ENCODE assay signal across 1 cellular context in genomic region chr22:23241562-23242472, GRCh38.
TF ChIP-seq lines count a peak whose summit lies in the region.

No MANE protein-coding gene starts in this region.

TF ChIP-seq in WTC11, 78 proteins besides CTCF, POLR2A, EP300 and RAD21 (continued from another document):
- TF ChIP-seq ARID4B (CRISPR knock-in tag; IDR thresholded peaks at IDR 0.05; ENCODE audit: borderline replicate concordance) (no peak), FOXK1 (CRISPR knock-in tag; IDR thresholded peaks at IDR 0.05) (no peak), FOXP1 (CRISPR knock-in tag; IDR thresholded peaks at IDR 0.05; ENCODE audit: borderline replicate concordance) (no peak), NR2C2 (CRISPR knock-in tag; IDR thresholded peaks at IDR 0.05) (no peak), ZNF219 (CRISPR knock-in tag; IDR thresholded peaks at IDR 0.05; ENCODE audit: borderline replicate concordance) (no peak), NFE2L1 (CRISPR knock-in tag; IDR thresholded peaks at IDR 0.05) (no peak), CBFB (CRISPR knock-in tag; IDR thresholded peaks at IDR 0.05; ENCODE audit: low read depth) (no peak), FOXP4 (CRISPR knock-in tag; IDR thresholded peaks at IDR 0.05) (no peak), ETV6 (CRISPR knock-in tag; IDR thresholded peaks at IDR 0.05) (no peak), ATF3 (CRISPR knock-in tag; conservative IDR thresholded peaks at IDR 0.05) (no peak), GRHL2 (CRISPR knock-in tag; IDR thresholded peaks at IDR 0.05; ENCODE audit: insufficient replicate concordance, severe bottlenecking) (no peak), KAT7 (CRISPR knock-in tag; IDR thresholded peaks at IDR 0.05; ENCODE audit: borderline replicate concordance) (no peak)
- TF ChIP-seq, protein P1, sequence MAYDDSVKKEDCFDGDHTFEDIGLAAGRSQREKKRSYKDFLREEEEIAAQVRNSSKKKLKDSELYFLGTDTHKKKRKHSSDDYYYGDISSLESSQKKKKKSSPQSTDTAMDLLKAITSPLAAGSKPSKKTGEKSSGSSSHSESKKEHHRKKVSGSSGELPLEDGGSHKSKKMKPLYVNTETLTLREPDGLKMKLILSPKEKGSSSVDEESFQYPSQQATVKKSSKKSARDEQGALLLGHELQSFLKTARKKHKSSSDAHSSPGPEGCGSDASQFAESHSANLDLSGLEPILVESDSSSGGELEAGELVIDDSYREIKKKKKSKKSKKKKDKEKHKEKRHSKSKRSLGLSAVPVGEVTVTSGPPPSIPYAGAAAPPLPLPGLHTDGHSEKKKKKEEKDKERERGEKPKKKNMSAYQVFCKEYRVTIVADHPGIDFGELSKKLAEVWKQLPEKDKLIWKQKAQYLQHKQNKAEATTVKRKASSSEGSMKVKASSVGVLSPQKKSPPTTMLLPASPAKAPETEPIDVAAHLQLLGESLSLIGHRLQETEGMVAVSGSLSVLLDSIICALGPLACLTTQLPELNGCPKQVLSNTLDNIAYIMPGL (CRISPR knock-in tag; IDR thresholded peaks at IDR 0.05) = no peak
- TF ChIP-seq, protein P2, sequence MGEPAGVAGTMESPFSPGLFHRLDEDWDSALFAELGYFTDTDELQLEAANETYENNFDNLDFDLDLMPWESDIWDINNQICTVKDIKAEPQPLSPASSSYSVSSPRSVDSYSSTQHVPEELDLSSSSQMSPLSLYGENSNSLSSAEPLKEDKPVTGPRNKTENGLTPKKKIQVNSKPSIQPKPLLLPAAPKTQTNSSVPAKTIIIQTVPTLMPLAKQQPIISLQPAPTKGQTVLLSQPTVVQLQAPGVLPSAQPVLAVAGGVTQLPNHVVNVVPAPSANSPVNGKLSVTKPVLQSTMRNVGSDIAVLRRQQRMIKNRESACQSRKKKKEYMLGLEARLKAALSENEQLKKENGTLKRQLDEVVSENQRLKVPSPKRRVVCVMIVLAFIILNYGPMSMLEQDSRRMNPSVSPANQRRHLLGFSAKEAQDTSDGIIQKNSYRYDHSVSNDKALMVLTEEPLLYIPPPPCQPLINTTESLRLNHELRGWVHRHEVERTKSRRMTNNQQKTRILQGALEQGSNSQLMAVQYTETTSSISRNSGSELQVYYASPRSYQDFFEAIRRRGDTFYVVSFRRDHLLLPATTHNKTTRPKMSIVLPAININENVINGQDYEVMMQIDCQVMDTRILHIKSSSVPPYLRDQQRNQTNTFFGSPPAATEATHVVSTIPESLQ (CRISPR knock-in tag; IDR thresholded peaks at IDR 0.05) = no peak
- TF ChIP-seq, protein P3, sequence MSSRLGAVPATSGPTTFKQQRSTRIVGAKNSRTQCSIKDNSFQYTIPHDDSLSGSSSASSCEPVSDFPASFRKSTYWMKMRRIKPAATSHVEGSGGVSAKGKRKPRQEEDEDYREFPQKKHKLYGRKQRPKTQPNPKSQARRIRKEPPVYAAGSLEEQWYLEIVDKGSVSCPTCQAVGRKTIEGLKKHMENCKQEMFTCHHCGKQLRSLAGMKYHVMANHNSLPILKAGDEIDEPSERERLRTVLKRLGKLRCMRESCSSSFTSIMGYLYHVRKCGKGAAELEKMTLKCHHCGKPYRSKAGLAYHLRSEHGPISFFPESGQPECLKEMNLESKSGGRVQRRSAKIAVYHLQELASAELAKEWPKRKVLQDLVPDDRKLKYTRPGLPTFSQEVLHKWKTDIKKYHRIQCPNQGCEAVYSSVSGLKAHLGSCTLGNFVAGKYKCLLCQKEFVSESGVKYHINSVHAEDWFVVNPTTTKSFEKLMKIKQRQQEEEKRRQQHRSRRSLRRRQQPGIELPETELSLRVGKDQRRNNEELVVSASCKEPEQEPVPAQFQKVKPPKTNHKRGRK (CRISPR knock-in tag; IDR thresholded peaks at IDR 0.05; ENCODE audit: borderline replicate concordance) = no peak
